Comparison of ENCODE assay signal across 8 cellular contexts in the genomic region with DNA sequence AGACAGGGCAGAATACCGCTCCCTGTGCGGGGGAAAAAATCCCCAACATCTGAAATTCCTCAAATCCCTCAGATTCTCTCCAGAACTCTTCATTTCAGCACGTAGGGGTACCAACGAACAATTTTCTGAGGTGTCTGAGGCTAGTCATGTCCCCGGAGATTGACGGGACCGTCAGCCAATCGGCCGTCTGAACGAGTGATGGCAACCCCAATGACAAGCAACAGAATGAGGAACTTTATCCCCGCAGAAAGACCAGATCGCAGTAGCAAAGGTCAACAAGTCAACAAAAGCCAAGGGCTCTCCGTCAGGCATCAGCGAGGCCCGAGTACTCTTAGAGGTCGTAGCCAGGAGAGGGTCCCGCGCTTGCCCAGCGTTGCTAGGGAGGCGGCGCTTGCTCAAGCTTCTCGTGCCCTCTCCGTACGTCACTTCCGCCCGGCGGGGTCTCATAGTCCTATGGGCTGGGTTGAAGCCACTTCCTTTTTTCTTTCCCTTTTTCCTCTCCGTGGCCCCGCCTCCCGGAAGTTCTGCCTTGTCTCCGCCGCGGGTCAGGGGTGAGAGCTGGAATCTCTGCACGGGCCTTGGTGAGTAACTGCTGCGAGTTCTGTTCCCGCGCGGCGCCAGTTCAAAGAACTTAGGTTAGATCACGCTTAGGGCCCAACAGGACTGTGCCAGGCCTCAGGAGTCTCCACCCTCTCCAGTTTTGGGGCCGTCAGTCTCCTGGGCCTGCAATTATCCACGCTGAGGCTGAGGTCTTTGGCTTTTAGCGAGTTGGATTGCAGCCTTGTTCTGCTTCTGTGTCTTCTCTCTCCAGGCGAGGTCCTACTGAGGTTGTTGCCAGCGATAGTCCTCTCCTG. TPM values are rescaled to one million over a fixed set of nuclear protein-coding genes. Genes with fewer than 3 reads are reported as not detected.
DNase-seq lines count a peak whose midpoint lies in the region; ATAC-seq, FAIRE-seq and TF ChIP-seq lines count a peak whose summit lies in the region.

A gene with protein sequence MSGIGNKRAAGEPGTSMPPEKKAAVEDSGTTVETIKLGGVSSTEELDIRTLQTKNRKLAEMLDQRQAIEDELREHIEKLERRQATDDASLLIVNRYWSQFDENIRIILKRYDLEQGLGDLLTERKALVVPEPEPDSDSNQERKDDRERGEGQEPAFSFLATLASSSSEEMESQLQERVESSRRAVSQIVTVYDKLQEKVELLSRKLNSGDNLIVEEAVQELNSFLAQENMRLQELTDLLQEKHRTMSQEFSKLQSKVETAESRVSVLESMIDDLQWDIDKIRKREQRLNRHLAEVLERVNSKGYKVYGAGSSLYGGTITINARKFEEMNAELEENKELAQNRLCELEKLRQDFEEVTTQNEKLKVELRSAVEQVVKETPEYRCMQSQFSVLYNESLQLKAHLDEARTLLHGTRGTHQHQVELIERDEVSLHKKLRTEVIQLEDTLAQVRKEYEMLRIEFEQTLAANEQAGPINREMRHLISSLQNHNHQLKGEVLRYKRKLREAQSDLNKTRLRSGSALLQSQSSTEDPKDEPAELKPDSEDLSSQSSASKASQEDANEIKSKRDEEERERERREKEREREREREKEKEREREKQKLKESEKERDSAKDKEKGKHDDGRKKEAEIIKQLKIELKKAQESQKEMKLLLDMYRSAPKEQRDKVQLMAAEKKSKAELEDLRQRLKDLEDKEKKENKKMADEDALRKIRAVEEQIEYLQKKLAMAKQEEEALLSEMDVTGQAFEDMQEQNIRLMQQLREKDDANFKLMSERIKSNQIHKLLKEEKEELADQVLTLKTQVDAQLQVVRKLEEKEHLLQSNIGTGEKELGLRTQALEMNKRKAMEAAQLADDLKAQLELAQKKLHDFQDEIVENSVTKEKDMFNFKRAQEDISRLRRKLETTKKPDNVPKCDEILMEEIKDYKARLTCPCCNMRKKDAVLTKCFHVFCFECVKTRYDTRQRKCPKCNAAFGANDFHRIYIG (plus strand): TSS at position 520 of the 854 bp plus-strand sequence. CDS start 1,571 bp downstream, outside the sequence.

- peaks cover 25% of the 10 kb centered on the region for H4K20me1 ChIP-seq in Loucy (ENCODE audit: insufficient read depth, low read length, poor library complexity, severe bottlenecking)

- H3K36me3 Mint-ChIP-seq in natural killer cell = no peaks in the 10 kb centered on the region

- H3K4me3 Mint-ChIP-seq in natural killer cell = peak within 1 kb of the TSS; percentile 93

- TF ChIP-seq CTCF in Loucy (conservative IDR thresholded peaks at IDR 0.05; ENCODE audit: low read length) = no peak
- no peak for TF ChIP-seq CTCF in natural killer cell (IDR thresholded peaks at IDR 0.05)

- peak within 1 kb of the TSS; percentile 96 for H3K27ac Mint-ChIP-seq in natural killer cell

- H3K27me3 ChIP-seq in Loucy (ENCODE audit: insufficient read depth, low read length, poor library complexity, severe bottlenecking) = no peaks in the 10 kb centered on the region

- peaks cover 31% of the 10 kb centered on the region for H3K79me2 ChIP-seq in Loucy (ENCODE audit: insufficient read depth, low read length)

- no peaks in the 10 kb centered on the region for H3K9me3 ChIP-seq in Loucy (ENCODE audit: insufficient read depth, low read depth, low read length)

- peak; percentile 90 to 97 (median 94) for ATAC-seq in natural killer cell

- H3K36me3 ChIP-seq in Loucy (ENCODE audit: insufficient read depth, low read length) = no peaks in the 10 kb centered on the region

- intact Hi-C loops in natural killer cell (cut with micrococcal nuclease) = loop anchor here (1.0 to 10.0 kb wide), 2 partner anchors 135 to 819 kb away; partner anchors contain the start of genes MRPL50 and ZNF189

- H3K9me2 ChIP-seq in Loucy (replicated peaks; ENCODE audit: low read depth, low read length) = no peaks in the 10 kb centered on the region

- peaks cover 0 to 4% of the 10 kb centered on the region in 2 donors for H3K27me3 Mint-ChIP-seq in natural killer cell (ENCODE audit: low read depth in 2 of 2)

- DNase-seq in EL (peak; percentile 100), H54 (ENCODE audit: insufficient read length, low spot score) (peak; percentile 94), fibroblast of peridontal ligament (ENCODE audit: extremely low read depth) (peak; percentile 99), natural killer cell (peak; percentile 99)
- DNase-seq in activated T-helper 9 cell treated with anti-CD3 and anti-CD28 coated beads, Interleukin-2, amount 50 U/mL, for 16 hours (ENCODE audit: low read depth) = peak; percentile 99
- DNase-seq in stimulated activated naive CD4-positive, alpha-beta T cell treated with Interleukin-2 at 50 U/mL for 16 hours (lab: John Stamatoyannopoulos, UW) = peak; percentile 100

- peak within 1 kb of the TSS; percentile 78 for H3K9ac ChIP-seq in Loucy (ENCODE audit: low read depth, low read length, poor library complexity, severe bottlenecking)

- H3K4me2 ChIP-seq in Loucy (ENCODE audit: low read depth, low read length, poor library complexity, severe bottlenecking) = peak within 1 kb of the TSS; percentile 72

- H3K4me1 ChIP-seq in Loucy (ENCODE audit: insufficient read depth, low read length, poor library complexity, severe bottlenecking) = peaks cover 18% of the 10 kb centered on the region

- peak within 1 kb of the TSS; percentile 89 for H3K4me3 ChIP-seq in Loucy (ENCODE audit: low read length, poor library complexity, severe bottlenecking)

- H3K4me1 Mint-ChIP-seq in natural killer cell = peaks cover 12 to 16% of the 10 kb centered on the region in 2 donors

- no peaks in the 10 kb centered on the region for H3F3A ChIP-seq in Loucy (ENCODE audit: low read depth)

- TF ChIP-seq POLR2A in H54 (IDR thresholded peaks at IDR 0.05; ENCODE audit: low read depth, low read length) (peak; percentile 52; the same call in 1 of the 2 replicates), Raji (IDR thresholded peaks at IDR 0.05; ENCODE audit: insufficient read depth, low read depth, low read length) (peak; percentile 76)

- peak; percentile 93 for FAIRE-seq in H54 (lab: Jason Lieb, UNC)

- H2AFZ ChIP-seq in Loucy (ENCODE audit: low read length) = peak within 1 kb of the TSS; percentile 99

- no peaks in the 10 kb centered on the region for H3K9me3 Mint-ChIP-seq in natural killer cell

RNA-seq across cellular contexts. Expression of the gene that starts here (rescaled TPM):
- 10 to 100 TPM; 35.5 to 44.2 (median 42.5) TPM for total RNA-seq in natural killer cell

Comparison
In these comparisons a context has a peak if more than half of its experiments do, and no peak if none do; other contexts are left out.
1. Peak in every context shown above with its lines: DNase-seq, ATAC-seq and H3K4me3 ChIP-seq.